ENCODE assay signal across 8 cellular contexts in the genomic region with DNA sequence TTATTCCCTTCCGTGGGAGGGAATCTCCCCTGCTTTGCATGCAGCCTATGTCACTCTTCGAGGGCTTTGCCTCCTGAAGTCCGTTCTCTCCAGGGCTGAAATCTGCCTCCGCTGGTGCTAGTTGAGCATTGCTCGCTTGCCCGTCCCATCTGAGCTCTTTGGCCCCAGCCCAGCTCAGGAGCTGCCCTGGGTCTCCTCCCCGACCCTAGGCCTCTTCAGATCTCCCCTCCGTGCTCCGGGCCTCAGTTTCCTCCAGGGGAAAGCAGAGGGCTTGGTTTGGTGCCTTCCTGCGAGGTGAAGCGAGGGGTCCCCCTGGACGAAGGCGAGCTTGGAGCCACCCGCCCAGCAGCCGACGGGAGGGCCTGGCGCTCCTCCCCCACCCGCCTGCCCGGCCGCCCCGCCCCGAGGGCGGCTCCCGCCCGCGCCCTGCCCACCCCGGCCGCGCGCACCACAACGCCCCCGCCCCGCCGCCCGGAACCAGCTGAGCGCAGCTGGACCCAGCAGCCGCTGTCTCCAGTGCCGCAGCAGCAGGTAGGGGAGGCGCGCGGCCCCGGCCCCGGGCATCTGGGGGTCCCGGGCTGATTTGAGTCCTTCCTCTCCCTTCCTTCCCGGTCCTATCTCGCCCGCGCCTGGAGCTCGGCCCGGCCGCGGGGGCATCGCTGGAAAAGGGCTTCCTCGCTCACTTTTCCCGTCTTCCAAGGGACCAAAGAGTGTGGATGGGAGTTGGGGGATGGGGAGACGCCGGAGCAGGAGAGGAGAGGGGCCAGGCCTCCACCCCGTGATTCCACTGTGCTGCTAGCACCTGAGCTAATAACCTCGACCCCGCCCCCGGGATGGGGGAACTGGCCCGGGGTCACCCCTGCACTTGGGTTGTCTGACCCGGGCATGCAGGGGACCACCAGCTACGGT. TPM values are rescaled to one million over a fixed set of nuclear protein-coding genes. Genes with fewer than 3 reads are reported as not detected.
A peak's percentile ranks its signal among the peaks of the same experiment; 100 is the strongest.
DNase-seq lines count a peak whose midpoint lies in the region; ATAC-seq and TF ChIP-seq lines count a peak whose summit lies in the region.

A gene (plus strand): TSS at position 474 of the 909 bp plus-strand sequence. CDS start 33,810 bp downstream, outside the sequence.

- H3K9me3 ChIP-seq in CD4-positive, alpha-beta T cell (ENCODE audit: control insufficient read depth, low read length), result no peaks in the 10 kb centered on the region
- no peaks in the 10 kb centered on the region for H3K9me3 ChIP-seq in aorta (ENCODE audit: control insufficient read depth, low read length)

- H3K4me1 Mint-ChIP-seq in CD4-positive, alpha-beta T cell (ENCODE audit: low read depth), result peaks cover 12% of the 10 kb centered on the region
- H3K4me1 Mint-ChIP-seq in IgD-negative memory B cell, result peaks cover 15 to 28% (median 18%) of the 10 kb centered on the region in 3 donors

- H3K27me3 ChIP-seq in CD4-positive, alpha-beta T cell (ENCODE audit: control insufficient read depth, insufficient read depth, low read length), result no peaks in the 10 kb centered on the region
- H3K27me3 ChIP-seq in aorta (ENCODE audit: control insufficient read depth in 1 of 2, insufficient read depth in 2 of 2, low read length in 1 of 2), result no peaks in the 10 kb centered on the region

- 1% methylated on average over 54 to 64 of the region's 64 CpGs for WGBS in aorta, 2 donors

- H3K27ac ChIP-seq in CD4-positive, alpha-beta T cell (ENCODE audit: low read depth, low read length), result no peak within 1 kb of the TSS
- H3K27ac ChIP-seq in aorta (ENCODE audit: low read depth in 1 of 2, low read length in 2 of 2), result peak within 1 kb of the TSS; percentile 83 to 97

- peaks cover 12% of the 10 kb centered on the region for H3K27me3 Mint-ChIP-seq in CD4-positive, alpha-beta T cell
- no peaks in the 10 kb centered on the region for H3K27me3 Mint-ChIP-seq in IgD-negative memory B cell

- peaks cover 0 to 2% of the 10 kb centered on the region in 2 donors for H3K4me1 ChIP-seq in aorta (ENCODE audit: control insufficient read depth in 1 of 2, insufficient read depth in 2 of 2, low read length in 2 of 2)

- H3K36me3 ChIP-seq in aorta (ENCODE audit: control insufficient read depth in 1 of 2, insufficient read depth in 2 of 2, low read length in 1 of 2), result no peaks in the 10 kb centered on the region

- CTCF ChIA-PET in CD4-positive, alpha-beta T cell (lab: Charles Lee), result interaction anchor here (2.6 kb wide), 1 partner anchor 10 kb away, joined by 11 read pairs; no protein-coding TSS in a partner anchor

- H3K27ac Mint-ChIP-seq in CD4-positive, alpha-beta T cell, result no peak within 1 kb of the TSS
- H3K27ac Mint-ChIP-seq in IgD-negative memory B cell, result peak within 1 kb of the TSS in 2 of 3 donors; percentile 29 to 74

- H3K4me3 ChIP-seq in aorta (ENCODE audit: low read length in 2 of 2), result peak within 1 kb of the TSS; percentile 83 to 99

- ATAC-seq in CD4-positive, alpha-beta T cell (ENCODE audit: poor library complexity), result peak; percentile 88
- peak; percentile 54 for ATAC-seq in GM21367 (IDR thresholded peaks at IDR 0.05; ENCODE audit: unreplicated experiment)
- peak; percentile 90 for ATAC-seq in left ventricle myocardium superior
- ATAC-seq in aorta (ENCODE audit: low FRiP score), result peak; percentile 89

- POLR2A ChIA-PET in CD4-positive, alpha-beta T cell (lab: Charles Lee), result no interaction called here

- no peaks in the 10 kb centered on the region for H3K9me3 Mint-ChIP-seq in CD4-positive, alpha-beta T cell
- no peaks in the 10 kb centered on the region for H3K9me3 Mint-ChIP-seq in IgD-negative memory B cell

- TF ChIP-seq CTCF in CD4-positive, alpha-beta T cell (IDR thresholded peaks at IDR 0.05), result no peak

- intact Hi-C loops in CD4-positive, alpha-beta T cell (cut with DNase I, micrococcal nuclease), result no loop called here
- intact Hi-C loops in left ventricle myocardium superior (cut with micrococcal nuclease) (no loop called here), posterior vena cava (cut with DNase I) (loop anchor here in 1 of 2 donors (5.0 kb wide), 2 partner anchors 34 to 41 kb away; no protein-coding TSS in a partner anchor), aorta (cut with DNase I) (loop anchor here (2.0 to 5.0 kb wide), 3 partner anchors 56 to 104 kb away; a partner anchor contains a TSS)

- no peaks in the 10 kb centered on the region for H3K36me3 Mint-ChIP-seq in CD4-positive, alpha-beta T cell (ENCODE audit: low read depth)
- peaks cover 1% of the 10 kb centered on the region for H3K36me3 Mint-ChIP-seq in IgD-negative memory B cell

- peak in 8 of 10 experiments; percentile 13 to 55 (median 36) for DNase-seq in CD4-positive, alpha-beta T cell
- DNase-seq in T-helper 1 cell (peak in 4 of 5 donors; percentile 14 to 34 (median 20)), anterior cingulate cortex (lab: John Stamatoyannopoulos, UW) (peak in 51 of 58 donors; percentile 49 to 91 (median 81)), left ventricle myocardium superior (peak; percentile 92), posterior vena cava (ENCODE audit: low spot score) (peak; percentile 94), aorta (peak; percentile 91 to 95)

- H3K4me3 Mint-ChIP-seq in CD4-positive, alpha-beta T cell, result peak within 1 kb of the TSS; percentile 88
- H3K4me3 Mint-ChIP-seq in IgD-negative memory B cell, result peak within 1 kb of the TSS; percentile 85 to 94 (median 91)

RNA-seq across cellular contexts. Expression of the gene that starts here (rescaled TPM):
- 1 to 10 TPM; 2.6 to 2.7 TPM for total RNA-seq in CD4-positive, alpha-beta T cell
- polyA plus RNA-seq in IgD-negative memory B cell (69.4 TPM), aorta (1,000 to 10,000 TPM in 1 of 2 donors, 100 to 1,000 TPM in 1; 451 to 1,099 TPM)
- total RNA-seq in left ventricle myocardium superior (717 TPM), posterior vena cava (1,000 to 10,000 TPM in 1 of 2 donors, 100 to 1,000 TPM in 1; 590 to 1,544 TPM), aorta (1,000 to 10,000 TPM in 1 of 2 donors, 100 to 1,000 TPM in 1; 922 to 2,469 TPM)

Comparison
In these comparisons a context has a peak if more than half of its experiments do, and no peak if none do; other contexts are left out.
1. RNA of the gene that starts here (total RNA-seq): 922 to 2,469 TPM in aorta, 590 to 1,544 TPM in posterior vena cava and 717 TPM in left ventricle myocardium superior (single experiment); 2.6 to 2.7 TPM in CD4-positive, alpha-beta T cell; every median in the first group is over 100 times any median in the second.
2. DNase-seq: peak in every context shown above with its lines; median percentile 94 in posterior vena cava; 93 in aorta; 92 in left ventricle myocardium superior; 81 in anterior cingulate cortex; 36 in CD4-positive, alpha-beta T cell; 20 in T-helper 1 cell.
3. intact Hi-C loops: an anchor here in aorta (2.0 to 5.0 kb wide); none called in CD4-positive, alpha-beta T cell and left ventricle myocardium superior.
4. Peak in every context shown above with its lines, with median percentiles within 50 percentile points of each other: ATAC-seq.